Comparison of ENCODE assay signal across 37 cellular contexts in the genomic region with DNA sequence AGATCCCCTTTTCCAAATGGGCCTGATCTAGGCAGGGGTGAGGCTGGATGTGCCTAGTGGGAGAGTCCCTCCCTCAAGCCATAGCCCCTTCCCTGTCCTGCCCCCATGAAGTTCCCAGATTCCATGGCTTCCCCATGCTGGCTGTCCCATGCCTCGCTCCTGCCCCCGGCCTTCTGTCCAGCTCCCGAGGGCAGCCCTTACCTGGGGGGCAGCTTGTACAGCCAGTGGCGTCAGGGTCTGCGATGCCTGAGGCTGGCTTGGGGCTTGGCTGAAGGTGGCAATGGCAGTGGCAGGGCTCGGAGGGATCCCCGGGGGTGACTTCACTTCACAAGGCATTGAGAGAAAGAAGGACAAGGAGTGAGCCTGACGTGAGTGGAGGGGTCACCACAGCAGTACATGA.
"Had no signal": no experiment of that assay in that cellular context is flagged by ENCODE, and none has a peak within 500 bp of the region (broad histone marks: within the 10 kb centered on the region; RNA-seq: fewer than 3 reads in every experiment).

No MANE protein-coding gene starts in this region.

- FAIRE-seq: astrocyte had no signal

- H3K36me3 ChIP-seq: adrenal gland, SJSA1 had no signal

- H3K36me3 Mint-ChIP-seq: activated CD8-positive, alpha-beta memory T cell treated with anti-CD3 and anti-CD28 coated beads, Interleukin-2, amount 10 ng/mL, durations not matched to agents 7 days and 5 days had no signal

- H3K4me1 ChIP-seq: adrenal gland, body of pancreas, breast epithelium, Peyer's patch, SJSA1 had no signal

- H3K9me3 Mint-ChIP-seq: activated B cell treated with CpG ODN at 0.5 μM for 24 hours; activated CD4-positive, alpha-beta memory T cell treated with anti-CD3 and anti-CD28 coated beads, Interleukin-2, amount 10 ng/mL, durations not matched to agents 7 days and 5 days; activated naive CD4-positive, alpha-beta T cell treated with anti-CD3 and anti-CD28 coated beads, Interleukin-2, amount 50 U/mL, for 24 hours; activated T-helper 2 cell treated with anti-CD3 and anti-CD28 coated beads, Interferon-gamma antibody, Interleukin-2, Interleukin-4, amounts not matched to agents 10 μg/mL and 5 μg/mL and 100 μg/mL, durations not matched to agents 14 hours and 24 hours and 36 hours had no signal

- H3K27me3 ChIP-seq: adrenal gland, body of pancreas, breast epithelium, Peyer's patch, SJSA1 had no signal

- ATAC-seq: activated CD8-positive, alpha-beta memory T cell treated with anti-CD3 and anti-CD28 coated beads, Interleukin-2, amount 10 ng/mL, durations not matched to agents 7 days and 5 days; body of pancreas; PC-3 had no signal

- H3K4me3 ChIP-seq: adrenal gland, body of pancreas, breast epithelium, Peyer's patch, SJSA1 had no signal

- DNase-seq: activated B cell treated with CpG ODN at 0.5 μM for 24 hours; activated CD4-positive, alpha-beta memory T cell treated with anti-CD3 and anti-CD28 coated beads, Interleukin-2, amount 10 ng/mL, durations not matched to agents 7 days and 5 days; activated CD4-positive, alpha-beta T cell treated with anti-CD3 and anti-CD28 coated beads for 1 hour; activated CD4-positive, alpha-beta T cell treated with anti-CD3 and anti-CD28 coated beads for 48 hours; activated CD8-positive, alpha-beta memory T cell treated with anti-CD3 and anti-CD28 coated beads for 24 hours; activated CD8-positive, alpha-beta memory T cell treated with anti-CD3 and anti-CD28 coated beads, Interleukin-2, amount 10 ng/mL, durations not matched to agents 7 days and 5 days; activated CD8-positive, alpha-beta memory T cell treated with anti-CD3 and anti-CD28 coated beads, Interleukin-2, amount 50 U/mL, for 48 hours; activated gamma-delta T cell; activated naive CD4-positive, alpha-beta T cell treated with Interleukin-2 at 50 U/mL for 16 hours; activated T-cell treated with anti-CD3 and anti-CD28 coated beads, Interleukin-2, amount 50 U/mL, for 1 hour; adrenal gland; body of pancreas; cerebellar nuclear complex; Karpas-422; KBM-7; NCI-H1105; NCI-H1417 treated with DMSO at 0.1 percent for 48 hours; NCI-H187 treated with DMSO at 0.1 percent for 48 hours; NCI-H2081 treated with DMSO at 0.1 percent for 48 hours; NCI-H510A; NCI-H526; NCI-H748 treated with DMSO at 0.1 percent for 48 hours; NK-92 treated with Interleukin-12 subunit alpha and Interleukin-12 subunit beta, amount 100 ng/mL, for 24 hours; PC-3; Peyer's patch; RPMI8226; SHP77 treated with DMSO at 0.1 percent for 48 hours; SW 1271; T-helper 1 cell; T-helper 2 cell; T-helper 9 cell had no signal

- H3K4me3 Mint-ChIP-seq: activated B cell treated with CpG ODN at 0.5 μM for 24 hours; activated CD4-positive, alpha-beta memory T cell treated with anti-CD3 and anti-CD28 coated beads, Interleukin-2, amount 10 ng/mL, durations not matched to agents 7 days and 5 days; activated CD8-positive, alpha-beta memory T cell treated with anti-CD3 and anti-CD28 coated beads, Interleukin-2, amount 10 ng/mL, durations not matched to agents 7 days and 5 days; activated naive CD4-positive, alpha-beta T cell treated with anti-CD3 and anti-CD28 coated beads, Interleukin-2, amount 50 U/mL, for 24 hours had no signal

- H3K9me3 ChIP-seq: adrenal gland, body of pancreas, breast epithelium, Peyer's patch, SJSA1 had no signal

- H3K4me1 Mint-ChIP-seq: activated B cell treated with CpG ODN at 0.5 μM for 24 hours had no signal

- H3K27me3 Mint-ChIP-seq: activated B cell treated with CpG ODN at 0.5 μM for 24 hours; activated CD4-positive, alpha-beta memory T cell treated with anti-CD3 and anti-CD28 coated beads, Interleukin-2, amount 10 ng/mL, durations not matched to agents 7 days and 5 days; activated CD8-positive, alpha-beta memory T cell treated with anti-CD3 and anti-CD28 coated beads, Interleukin-2, amount 10 ng/mL, durations not matched to agents 7 days and 5 days; activated naive CD4-positive, alpha-beta T cell treated with anti-CD3 and anti-CD28 coated beads, Interleukin-2, amount 50 U/mL, for 24 hours had no signal

- H3K27ac ChIP-seq: adrenal gland, body of pancreas, breast epithelium, Peyer's patch, SJSA1, VCaP had no signal

- H3K27ac Mint-ChIP-seq: activated B cell treated with CpG ODN at 0.5 μM for 24 hours; activated CD4-positive, alpha-beta memory T cell treated with anti-CD3 and anti-CD28 coated beads, Interleukin-2, amount 10 ng/mL, durations not matched to agents 7 days and 5 days; activated CD8-positive, alpha-beta memory T cell treated with anti-CD3 and anti-CD28 coated beads, Interleukin-2, amount 10 ng/mL, durations not matched to agents 7 days and 5 days; activated naive CD4-positive, alpha-beta T cell treated with anti-CD3 and anti-CD28 coated beads, Interleukin-2, amount 50 U/mL, for 24 hours; activated T-helper 2 cell treated with anti-CD3 and anti-CD28 coated beads, Interferon-gamma antibody, Interleukin-2, Interleukin-4, amounts not matched to agents 10 μg/mL and 5 μg/mL and 100 μg/mL, durations not matched to agents 14 hours and 24 hours and 36 hours had no signal
